1 cellular context compared by ENCODE assay signal in genomic region chr6:99424761-99425646, GRCh38.
TF ChIP-seq lines count a peak whose summit lies in the region.

Gene PNISR, minus strand, starts transcription at chr6:99425308. Its CDS starts 10,649 bp downstream, at chr6:99414659.

TF ChIP-seq in HepG2, 621 proteins besides CTCF, POLR2A, EP300 and RAD21 (continued from another document and continues in another):
- TF ChIP-seq ATF4 (CRISPR knock-in tag; IDR thresholded peaks at IDR 0.05), result no peak
- no peak for TF ChIP-seq KLF11 (CRISPR knock-in tag; IDR thresholded peaks at IDR 0.05)
- no peak for TF ChIP-seq ZNF367 (CRISPR knock-in tag; IDR thresholded peaks at IDR 0.05; ENCODE audit: borderline replicate concordance)
- TF ChIP-seq SETDB1 (CRISPR knock-in tag; IDR thresholded peaks at IDR 0.05; ENCODE audit: borderline replicate concordance), result no peak
- no peak; the same call in 1 of the 2 replicates for TF ChIP-seq ZBTB46 (CRISPR knock-in tag; IDR thresholded peaks at IDR 0.05; ENCODE audit: borderline replicate concordance)
- no peak for TF ChIP-seq ZNF577 (CRISPR knock-in tag; IDR thresholded peaks at IDR 0.05; ENCODE audit: borderline replicate concordance, low read depth)
- TF ChIP-seq CHD2 (IDR thresholded peaks at IDR 0.05; ENCODE audit: low read depth, low read length), result no peak
- TF ChIP-seq KLF13 (CRISPR knock-in tag; IDR thresholded peaks at IDR 0.05), result no peak
- no peak for TF ChIP-seq GLI4 (CRISPR knock-in tag; IDR thresholded peaks at IDR 0.05; ENCODE audit: borderline replicate concordance)
- TF ChIP-seq ZNF670 (CRISPR knock-in tag; IDR thresholded peaks at IDR 0.05; ENCODE audit: borderline replicate concordance), result no peak
- TF ChIP-seq FOXA3 (CRISPR knock-in tag; IDR thresholded peaks at IDR 0.05), result peak; percentile 32; the same call in 1 of the 2 replicates
- TF ChIP-seq BHLHE40 (IDR thresholded peaks at IDR 0.05; ENCODE audit: low read length), result peak; percentile 59; the same call in 1 of the 2 replicates
- TF ChIP-seq HNRNPH1 (optimal IDR thresholded peaks at IDR 0.05; ENCODE audit: low read depth, low read length), result no peak
- TF ChIP-seq GATAD2A (CRISPR knock-in tag; IDR thresholded peaks at IDR 0.05), result no peak; the same call in 1 of the 2 replicates
- no peak for TF ChIP-seq NR0B2 (CRISPR knock-in tag; IDR thresholded peaks at IDR 0.05)
- TF ChIP-seq MNT (IDR thresholded peaks at IDR 0.05), result peak; percentile 87
- no peak; the same call in 1 of the 2 replicates for TF ChIP-seq SAFB2 (CRISPR knock-in tag; IDR thresholded peaks at IDR 0.05; ENCODE audit: borderline replicate concordance, low read depth)
- peak; percentile 94 for TF ChIP-seq ASH2L (IDR thresholded peaks at IDR 0.05; ENCODE audit: insufficient read length, low read depth, low read length)
- TF ChIP-seq ZBTB7A (CRISPR knock-in tag; IDR thresholded peaks at IDR 0.05), result no peak
- peak; percentile 49; the same call in 1 of the 2 replicates for TF ChIP-seq HDAC1 (CRISPR knock-in tag; IDR thresholded peaks at IDR 0.05)
- TF ChIP-seq SIX4 (CRISPR knock-in tag; IDR thresholded peaks at IDR 0.05), result peak; percentile 41; the same call in 1 of the 2 replicates
- TF ChIP-seq GATA4 (IDR thresholded peaks at IDR 0.05; ENCODE audit: borderline replicate concordance, low read depth), result no peak
- TF ChIP-seq ISL2 (CRISPR knock-in tag; IDR thresholded peaks at IDR 0.05), result peak; percentile 47
- peak; percentile 90 for TF ChIP-seq ZHX2 (IDR thresholded peaks at IDR 0.05; ENCODE audit: low read depth)
- no peak for TF ChIP-seq ZHX2 (CRISPR knock-in tag; IDR thresholded peaks at IDR 0.05; ENCODE audit: borderline replicate concordance)
- no peak; the same call in 1 of the 2 replicates for TF ChIP-seq SP4 (CRISPR knock-in tag; IDR thresholded peaks at IDR 0.05)
- TF ChIP-seq ZFY (CRISPR knock-in tag; IDR thresholded peaks at IDR 0.05), result peak; percentile 46
- no peak; the same call in 1 of the 2 replicates for TF ChIP-seq MED1 (CRISPR knock-in tag; IDR thresholded peaks at IDR 0.05)
- no peak for TF ChIP-seq TRAFD1 (CRISPR knock-in tag; IDR thresholded peaks at IDR 0.05; ENCODE audit: borderline replicate concordance)
- no peak for TF ChIP-seq ZNF362 (CRISPR knock-in tag; IDR thresholded peaks at IDR 0.05; ENCODE audit: borderline replicate concordance)
- 0 out of 2 replicates have a peak, but pooled peaks have one; percentile 16 for TF ChIP-seq ZNF747 (CRISPR knock-in tag; IDR thresholded peaks at IDR 0.05; ENCODE audit: borderline replicate concordance)
- peak; percentile 96 for TF ChIP-seq FOXK1 (CRISPR knock-in tag; IDR thresholded peaks at IDR 0.05; ENCODE audit: borderline replicate concordance, low read depth)
- peak; percentile 50; the same call in 1 of the 2 replicates for TF ChIP-seq ZNF782 (CRISPR knock-in tag; IDR thresholded peaks at IDR 0.05; ENCODE audit: borderline replicate concordance)
- no peak for TF ChIP-seq RERE (CRISPR knock-in tag; IDR thresholded peaks at IDR 0.05; ENCODE audit: low read depth)
- peak; percentile 45; the same call in 1 of the 2 replicates for TF ChIP-seq SRY (CRISPR knock-in tag; IDR thresholded peaks at IDR 0.05)
- TF ChIP-seq GTF2F1 (IDR thresholded peaks at IDR 0.05; ENCODE audit: low read length), result no peak
- peak; percentile 31; the same call in 1 of the 2 replicates for TF ChIP-seq BCL6 (CRISPR knock-in tag; IDR thresholded peaks at IDR 0.05)
- TF ChIP-seq WIZ (CRISPR knock-in tag; IDR thresholded peaks at IDR 0.05), result 0 out of 2 replicates have a peak, but pooled peaks have one; percentile 74
- TF ChIP-seq PAF1 (CRISPR knock-in tag; IDR thresholded peaks at IDR 0.05), result no peak
- no peak for TF ChIP-seq ZNF512 (CRISPR knock-in tag; IDR thresholded peaks at IDR 0.05)
- no peak for TF ChIP-seq ZNF589 (CRISPR knock-in tag; conservative IDR thresholded peaks at IDR 0.05)
- TF ChIP-seq ZSCAN12 (CRISPR knock-in tag; IDR thresholded peaks at IDR 0.05), result no peak
